ENCODE assay signal across 22 cellular contexts in the genomic region with DNA sequence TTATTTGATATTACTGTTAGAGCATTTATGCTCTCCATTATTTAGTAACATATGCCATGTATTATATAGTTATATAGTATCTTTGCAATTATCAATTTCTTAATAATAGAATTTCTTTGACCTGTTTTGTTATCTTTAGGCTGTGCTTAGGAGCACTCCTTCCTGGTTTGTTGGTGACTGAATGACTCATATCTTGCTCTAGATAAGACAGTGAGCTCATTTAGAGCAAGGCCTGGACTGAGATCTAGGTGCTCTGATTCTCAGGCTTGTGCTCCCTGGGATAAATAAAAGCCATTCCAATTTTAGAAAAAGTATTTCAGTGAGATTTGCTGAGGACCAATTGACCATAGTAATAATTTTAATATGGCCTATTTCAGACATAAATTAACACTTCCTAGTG.
DNase-seq lines count a peak whose midpoint lies in the region; ATAC-seq and TF ChIP-seq lines count a peak whose summit lies in the region.
"Had no signal": no experiment of that assay in that cellular context is flagged by ENCODE, and none has a peak within 500 bp of the region (broad histone marks: within the 10 kb centered on the region; RNA-seq: fewer than 3 reads in every experiment).

No MANE protein-coding gene starts in this region.

- H3K9ac ChIP-seq in Loucy (ENCODE audit: low read depth, low read length, poor library complexity, severe bottlenecking) (no peak overlapping the region), mesendoderm (ENCODE audit: low read length) (no peak overlapping the region)

- no peak overlapping the region for H4K8ac ChIP-seq in mesendoderm (ENCODE audit: low read depth, low read length)

- DNase-seq in EH (ENCODE audit: low read depth) (peak; percentile 4), choroid plexus epithelial cell (ENCODE audit: low read depth) (peak; percentile 42), mesendoderm (peak; percentile 72), natural killer cell (no peak)
- DNase-seq: activated CD4-positive, alpha-beta T cell treated with anti-CD3 and anti-CD28 coated beads, Interleukin-2, amount 10 ng/mL, durations not matched to agents 24 days and 14 days; activated CD8-positive, alpha-beta memory T cell treated with anti-CD3 and anti-CD28 coated beads, Interleukin-2, amount 50 U/mL, for 4 hours; activated effector memory CD4-positive, alpha-beta T cell treated with anti-CD3 and anti-CD28 coated beads, Interleukin-2, amount 50 U/mL, for 16 hours; CD8-positive, alpha-beta memory T cell; effector memory CD4-positive, alpha-beta T cell; heart right ventricle; NCI-H2029; NCI-H524; SHP77; stimulated activated CD4-positive, alpha-beta T cell treated with anti-CD3 and anti-CD28 coated beads, Interleukin-2, amount 100 ng/mL, for 24 hours; transverse colon had no signal

- no peak overlapping the region for H4K5ac ChIP-seq in mesendoderm (ENCODE audit: low read length)

- H3K79me1 ChIP-seq in mesendoderm (ENCODE audit: low read length): no peaks in the 10 kb centered on the region

- H2AFZ ChIP-seq in Loucy (ENCODE audit: low read length): peak overlapping the region; percentile 58; the same call in 1 of the 2 replicates

- no peak overlapping the region for H3K4me3 Mint-ChIP-seq in natural killer cell
- H3K4me3 Mint-ChIP-seq: activated CD4-positive, alpha-beta T cell treated with anti-CD3 and anti-CD28 coated beads, Interleukin-2, amount 10 ng/mL, durations not matched to agents 24 days and 14 days; CD8-positive, alpha-beta memory T cell; memory B cell; natural killer cell treated with Interleukin-12 subunit alpha and Interleukin-12 subunit beta and Interleukin-15 and Interleukin-18, amount 100 ng/mL, for 72 hours; stimulated activated naive CD8-positive, alpha-beta T cell treated with anti-CD3 and anti-CD28 coated beads, Interleukin-15, Interleukin-2, amounts not matched to agents 100 ng/mL and 50 ng/mL, for 24 hours had no signal

- no peaks in the 10 kb centered on the region for H4K20me1 ChIP-seq in Loucy (ENCODE audit: insufficient read depth, low read length, poor library complexity, severe bottlenecking)

- no peaks in the 10 kb centered on the region for H3K4me1 Mint-ChIP-seq in natural killer cell
- H3K4me1 Mint-ChIP-seq: activated CD4-positive, alpha-beta T cell treated with anti-CD3 and anti-CD28 coated beads, Interleukin-2, amount 10 ng/mL, durations not matched to agents 24 days and 14 days; CD8-positive, alpha-beta memory T cell; memory B cell had no signal

- H3F3A ChIP-seq in Loucy (ENCODE audit: low read depth): no peaks in the 10 kb centered on the region

- H2BK120ac ChIP-seq in mesendoderm (ENCODE audit: low read depth, low read length): no peak overlapping the region

- no peaks in the 10 kb centered on the region for H3K9me3 Mint-ChIP-seq in natural killer cell
- H3K9me3 Mint-ChIP-seq: activated CD4-positive, alpha-beta T cell treated with anti-CD3 and anti-CD28 coated beads, Interleukin-2, amount 10 ng/mL, durations not matched to agents 24 days and 14 days; natural killer cell treated with Interleukin-12 subunit alpha and Interleukin-12 subunit beta and Interleukin-15 and Interleukin-18, amount 100 ng/mL, for 72 hours had no signal

- H3K27me3 ChIP-seq in Loucy (ENCODE audit: insufficient read depth, low read length, poor library complexity, severe bottlenecking) (no peaks in the 10 kb centered on the region), mesendoderm (ENCODE audit: insufficient read depth, low read length, poor library complexity) (no peaks in the 10 kb centered on the region)
- H3K27me3 ChIP-seq: heart right ventricle, transverse colon had no signal

- intact Hi-C loops in natural killer cell (cut with micrococcal nuclease): no loop called here

- H3K4me3 ChIP-seq in Loucy (ENCODE audit: low read length, poor library complexity, severe bottlenecking) (no peak overlapping the region), choroid plexus epithelial cell (ENCODE audit: low read depth, low read length) (no peak overlapping the region), mesendoderm (ENCODE audit: low read length) (no peak overlapping the region)
- H3K4me3 ChIP-seq: heart right ventricle, transverse colon had no signal

- TF ChIP-seq CTCF in Loucy (conservative IDR thresholded peaks at IDR 0.05; ENCODE audit: low read length): no peak
- no peak for TF ChIP-seq CTCF in choroid plexus epithelial cell (conservative IDR thresholded peaks at IDR 0.05; ENCODE audit: low read depth, low read length)
- TF ChIP-seq CTCF in natural killer cell (IDR thresholded peaks at IDR 0.05): no peak

- H3K4me1 ChIP-seq in Loucy (ENCODE audit: insufficient read depth, low read length, poor library complexity, severe bottlenecking) (no peaks in the 10 kb centered on the region), mesendoderm (ENCODE audit: control insufficient read depth, low read depth, low read length) (no peaks in the 10 kb centered on the region)
- H3K4me1 ChIP-seq: heart right ventricle, transverse colon had no signal

- no peak overlapping the region for H3K56ac ChIP-seq in mesendoderm (ENCODE audit: low read length)

- H3K4ac ChIP-seq in mesendoderm (ENCODE audit: low read depth, low read length): no peak overlapping the region

- H3K27ac ChIP-seq in mesendoderm (ENCODE audit: low read depth, low read length): no peak overlapping the region
- H3K27ac ChIP-seq: heart right ventricle, transverse colon had no signal

- no peak overlapping the region for H3K27ac Mint-ChIP-seq in natural killer cell
- H3K27ac Mint-ChIP-seq: activated CD4-positive, alpha-beta T cell treated with anti-CD3 and anti-CD28 coated beads, Interleukin-2, amount 10 ng/mL, durations not matched to agents 24 days and 14 days; CD8-positive, alpha-beta memory T cell; memory B cell; natural killer cell treated with Interleukin-12 subunit alpha and Interleukin-12 subunit beta and Interleukin-15 and Interleukin-18, amount 100 ng/mL, for 72 hours; stimulated activated naive CD8-positive, alpha-beta T cell treated with anti-CD3 and anti-CD28 coated beads, Interleukin-15, Interleukin-2, amounts not matched to agents 100 ng/mL and 50 ng/mL, for 24 hours had no signal

- H3K4me2 ChIP-seq in Loucy (ENCODE audit: low read depth, low read length, poor library complexity, severe bottlenecking) (no peak overlapping the region), mesendoderm (ENCODE audit: low read length) (no peak overlapping the region)

- H3K36me3 ChIP-seq in Loucy (ENCODE audit: insufficient read depth, low read length) (no peaks in the 10 kb centered on the region), mesendoderm (ENCODE audit: control insufficient read depth, insufficient read depth, low read length) (no peaks in the 10 kb centered on the region)
- H3K36me3 ChIP-seq: heart right ventricle, transverse colon had no signal

- H2BK5ac ChIP-seq in mesendoderm (ENCODE audit: low read length): no peak overlapping the region

- H2BK15ac ChIP-seq in mesendoderm (replicated peaks; ENCODE audit: low read depth): no peak overlapping the region

- H3K36me3 Mint-ChIP-seq in natural killer cell: no peaks in the 10 kb centered on the region
- H3K36me3 Mint-ChIP-seq: CD8-positive, alpha-beta memory T cell; memory B cell; natural killer cell treated with Interleukin-12 subunit alpha and Interleukin-12 subunit beta and Interleukin-15 and Interleukin-18, amount 100 ng/mL, for 72 hours had no signal

- no peaks in the 10 kb centered on the region for H3K9me3 ChIP-seq in Loucy (ENCODE audit: insufficient read depth, low read depth, low read length)
- H3K9me3 ChIP-seq: heart right ventricle, transverse colon had no signal

- ATAC-seq in HG02759 (IDR thresholded peaks at IDR 0.05; ENCODE audit: unreplicated experiment) (no peak), HG03108 (IDR thresholded peaks at IDR 0.05; ENCODE audit: unreplicated experiment) (no peak), GM21367 (IDR thresholded peaks at IDR 0.05; ENCODE audit: unreplicated experiment) (no peak), natural killer cell (no peak)
- ATAC-seq: natural killer cell treated with Interleukin-12 subunit alpha and Interleukin-12 subunit beta and Interleukin-15 and Interleukin-18, amount 100 ng/mL, for 72 hours had no signal

- H3K23ac ChIP-seq in mesendoderm (ENCODE audit: low read length): no peak overlapping the region

- no peaks in the 10 kb centered on the region for H3K27me3 Mint-ChIP-seq in natural killer cell (ENCODE audit: low read depth in 2 of 2)
- H3K27me3 Mint-ChIP-seq: activated CD4-positive, alpha-beta T cell treated with anti-CD3 and anti-CD28 coated beads, Interleukin-2, amount 10 ng/mL, durations not matched to agents 24 days and 14 days; CD8-positive, alpha-beta memory T cell; memory B cell; natural killer cell treated with Interleukin-12 subunit alpha and Interleukin-12 subunit beta and Interleukin-15 and Interleukin-18, amount 100 ng/mL, for 72 hours; stimulated activated naive CD8-positive, alpha-beta T cell treated with anti-CD3 and anti-CD28 coated beads, Interleukin-15, Interleukin-2, amounts not matched to agents 100 ng/mL and 50 ng/mL, for 24 hours had no signal

- H3K9me2 ChIP-seq in Loucy (replicated peaks; ENCODE audit: low read depth, low read length): no peaks in the 10 kb centered on the region

- no peak overlapping the region for H2AK5ac ChIP-seq in mesendoderm (ENCODE audit: low read length)

- no peak overlapping the region for H3K18ac ChIP-seq in mesendoderm (ENCODE audit: low read length)

- H3K79me2 ChIP-seq in Loucy (ENCODE audit: insufficient read depth, low read length): no peaks in the 10 kb centered on the region
- no peaks in the 10 kb centered on the region for H3K79me2 ChIP-seq in mesendoderm (ENCODE audit: control insufficient read depth, insufficient read depth, low read length)
